Comparison of ENCODE assay signal across 7 cellular contexts in genomic region chr3:114362815-114363214, GRCh38.
DNase-seq lines count a peak whose midpoint lies in the region; ATAC-seq, FAIRE-seq and TF ChIP-seq lines count a peak whose summit lies in the region.

No MANE protein-coding gene starts in this region.

- peak in 3 of 4 donors; percentile 29 to 65 (median 54) for ATAC-seq in heart left ventricle

- DNase-seq in GM03348 (ENCODE audit: low spot score) (peak; percentile 55), heart left ventricle (no peak), superior temporal gyrus (ENCODE audit: extremely low spot score) (peak; percentile 83)
- DNase-seq in stimulated activated CD4-positive, alpha-beta T cell treated with anti-CD3 and anti-CD28 coated beads, Interleukin-4, amount 100 ng/mL, for 24 hours, result no peak
- DNase-seq in activated naive CD8-positive, alpha-beta T cell treated with anti-CD3 and anti-CD28 coated beads for 36 hours, result no peak

- intact Hi-C loops in heart left ventricle (cut with DNase I), result loop anchor here in 7 of 10 donors (5.0 to 10.0 kb wide), 3 partner anchors 722 to 804 kb away; no protein-coding TSS in a partner anchor

- CTCF ChIA-PET in HEK293 (lab: Yijun Ruan, JAX), result interaction anchor here (0.7 to 2.6 kb wide), 8 partner anchors 21 to 848 kb away, joined by 3 to 10 read pairs (median 4); no protein-coding TSS in a partner anchor

- H3K9me3 Mint-ChIP-seq in activated naive CD8-positive, alpha-beta T cell treated with anti-CD3 and anti-CD28 coated beads for 36 hours, result no peaks in the 10 kb centered on the region

- no peaks in the 10 kb centered on the region for H3K36me3 Mint-ChIP-seq in activated naive CD8-positive, alpha-beta T cell treated with anti-CD3 and anti-CD28 coated beads for 36 hours

- POLR2A ChIA-PET in HEK293 (lab: Yijun Ruan, JAX), result no interaction called here

- 82 to 93% (median 92%) methylated on average over 1 of the region's 1 CpG for WGBS in heart left ventricle, 4 donors

- no peaks in the 10 kb centered on the region for H3K27me3 Mint-ChIP-seq in activated naive CD8-positive, alpha-beta T cell treated with anti-CD3 and anti-CD28 coated beads for 36 hours

- no peak overlapping the region for H3K27ac ChIP-seq in HEK293 (ENCODE audit: extremely low read depth, low read depth, low read length)
- H3K27ac ChIP-seq in heart left ventricle, result peak overlapping the region in 10 of 12 donors; percentile 47 to 80 (median 72)

- H3K9me3 ChIP-seq in HEK293 (ENCODE audit: control insufficient read depth, insufficient read depth, low read depth, low read length), result no peaks in the 10 kb centered on the region
- no peaks in the 10 kb centered on the region for H3K9me3 ChIP-seq in heart left ventricle

- H3K4me1 Mint-ChIP-seq in activated naive CD8-positive, alpha-beta T cell treated with anti-CD3 and anti-CD28 coated beads for 36 hours, result peaks cover 12% of the 10 kb centered on the region

- H3K4me3 ChIP-seq in HEK293 (ENCODE audit: low read depth, low read length), result no peak overlapping the region
- no peak overlapping the region for H3K4me3 ChIP-seq in heart left ventricle

- no peaks in the 10 kb centered on the region for H3K4me1 ChIP-seq in HEK293 (ENCODE audit: control insufficient read depth, insufficient read depth, low read length)
- H3K4me1 ChIP-seq in heart left ventricle, result peaks cover 0 to 50% (median 33%) of the 10 kb centered on the region in 12 donors

- peak; percentile 25 for FAIRE-seq in TTC549 (lab: Jason Lieb, UNC)

- TF ChIP-seq CTCF in HEK293 (tag by site-specific recombination; IDR thresholded peaks at IDR 0.05), result no peak
- TF ChIP-seq CTCF in heart left ventricle (IDR thresholded peaks at IDR 0.05), result peak in 10 of 12 donors; percentile 33 to 59 (median 48)

- H3K27ac Mint-ChIP-seq in activated naive CD8-positive, alpha-beta T cell treated with anti-CD3 and anti-CD28 coated beads for 36 hours, result no peak overlapping the region

- no peak overlapping the region for H3K4me3 Mint-ChIP-seq in activated naive CD8-positive, alpha-beta T cell treated with anti-CD3 and anti-CD28 coated beads for 36 hours

- H3K36me3 ChIP-seq in HEK293 (ENCODE audit: control insufficient read depth in 2 of 2, insufficient read depth in 1 of 2, low read length in 2 of 2) (no peaks in the 10 kb centered on the region), heart left ventricle (no peaks in the 10 kb centered on the region)

- H3K27me3 ChIP-seq in heart left ventricle, result no peaks in the 10 kb centered on the region

- no peak for TF ChIP-seq POLR2A in heart left ventricle (IDR thresholded peaks at IDR 0.05)

TF ChIP-seq in HEK293, 187 proteins besides CTCF, POLR2A, EP300 and RAD21:
- TF ChIP-seq BCL6B (tag by site-specific recombination; IDR thresholded peaks at IDR 0.05) (no peak), ZNF654 (tag by site-specific recombination; IDR thresholded peaks at IDR 0.05; ENCODE audit: low read depth) (peak; percentile 29; the same call in 1 of the 2 replicates)

Comparison
In these comparisons a context has a peak if more than half of its experiments do, and no peak if none do; other contexts are left out.
1. DNase-seq: peak in GM03348 (single experiment) and superior temporal gyrus (single experiment); none in heart left ventricle (0 of 5), stimulated activated CD4-positive, alpha-beta T cell treated with anti-CD3 and anti-CD28 coated beads, Interleukin-4, amount 100 ng/mL, for 24 hours (single experiment) and activated naive CD8-positive, alpha-beta T cell treated with anti-CD3 and anti-CD28 coated beads for 36 hours (single experiment).